ENCODE assay signal across 27 cellular contexts in the genomic region with DNA sequence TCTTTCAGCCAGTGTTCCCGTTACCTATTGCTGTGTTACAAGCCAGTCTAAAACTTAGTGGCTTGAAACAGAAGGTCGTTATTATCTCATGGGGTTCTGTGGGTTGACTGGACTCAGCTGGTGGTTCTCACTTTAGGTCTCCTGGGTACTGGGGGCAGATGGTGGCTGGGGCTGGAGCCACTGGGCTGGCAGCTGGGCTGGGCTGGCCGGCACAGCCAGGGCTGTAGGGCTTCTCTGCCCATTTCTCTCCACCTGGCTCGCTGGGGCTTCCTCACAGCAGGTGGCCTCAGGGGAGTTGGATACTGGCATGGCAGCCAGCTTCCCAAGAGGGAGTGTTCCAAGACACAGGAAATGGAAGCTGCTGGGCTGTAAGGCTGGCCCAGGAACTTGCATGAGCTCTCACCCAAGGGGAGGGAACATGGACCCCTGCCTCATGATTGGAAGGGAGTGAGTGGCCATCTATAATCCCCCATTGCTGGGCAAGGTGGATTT. TPM values are rescaled to one million over a fixed set of nuclear protein-coding genes. Genes with fewer than 3 reads are reported as not detected.
DNase-seq lines count a peak whose midpoint lies in the region; ATAC-seq and TF ChIP-seq lines count a peak whose summit lies in the region.
"Had no signal": no experiment of that assay in that cellular context is flagged by ENCODE, and none has a peak within 500 bp of the region (broad histone marks: within the 10 kb centered on the region; RNA-seq: fewer than 3 reads in every experiment).

No MANE protein-coding gene starts in this region.

- H3K36me3 Mint-ChIP-seq in endodermal cell (ENCODE audit: low read depth): peaks cover 24% of the 10 kb centered on the region
- H3K36me3 Mint-ChIP-seq: CD14-positive monocyte; CD8-positive, alpha-beta memory T cell had no signal

- peak overlapping the region; percentile 41 for H3K27ac Mint-ChIP-seq in endodermal cell
- H3K27ac Mint-ChIP-seq: CD14-positive monocyte; CD8-positive, alpha-beta memory T cell; T-helper 2 cell treated with Interferon-gamma antibody and Interleukin-4, amounts not matched to agents 5 μg/mL and 100 μg/mL, for 36 hours had no signal

- TF ChIP-seq CTCF in endodermal cell (conservative IDR thresholded peaks at IDR 0.05): no peak
- TF ChIP-seq CTCF in GM10266 (IDR thresholded peaks at IDR 0.05; ENCODE audit: control insufficient read depth, insufficient read depth, low read depth, missing control alignments): no peak

- H3K9me3 ChIP-seq in BLaER1 (no peaks in the 10 kb centered on the region; the same call in 1 of the 2 replicates), endodermal cell (ENCODE audit: control insufficient read depth, low read length) (no peaks in the 10 kb centered on the region)
- H3K9me3 ChIP-seq: A549 had no signal

- ATAC-seq in HG03520 (IDR thresholded peaks at IDR 0.05; ENCODE audit: unreplicated experiment): no peak
- ATAC-seq: A549, HCT116 had no signal

- H3K27me3 ChIP-seq in BLaER1: no peaks in the 10 kb centered on the region
- H3K27me3 ChIP-seq in endodermal cell (ENCODE audit: control insufficient read depth, insufficient read depth, low read length, poor library complexity, severe bottlenecking): no peaks in the 10 kb centered on the region

- H3K9me3 Mint-ChIP-seq in endodermal cell: peaks cover 3% of the 10 kb centered on the region
- H3K9me3 Mint-ChIP-seq: T-helper 2 cell treated with Interferon-gamma antibody and Interleukin-4, amounts not matched to agents 5 μg/mL and 100 μg/mL, for 36 hours had no signal

- no peaks in the 10 kb centered on the region for H3K27me3 Mint-ChIP-seq in endodermal cell (ENCODE audit: insufficient read depth)

- peak overlapping the region; percentile 69; the same call in 1 of the 2 replicates for H3K9ac ChIP-seq in BLaER1
- H3K9ac ChIP-seq in endodermal cell (ENCODE audit: extremely low read depth, low read length, poor library complexity, severe bottlenecking): no peak overlapping the region

- H4K20me1 ChIP-seq in BLaER1: no peaks in the 10 kb centered on the region

- H3K4me3 ChIP-seq in BLaER1 (peak overlapping the region; percentile 34; the same call in 1 of the 2 replicates), endodermal cell (ENCODE audit: low read length) (no peak overlapping the region)
- H3K4me3 ChIP-seq: A549 had no signal

- no peaks in the 10 kb centered on the region for H3K36me3 ChIP-seq in BLaER1
- no peaks in the 10 kb centered on the region for H3K36me3 ChIP-seq in endodermal cell (ENCODE audit: control insufficient read depth, insufficient read depth, low read length)

- H3K4me1 ChIP-seq in BLaER1 (peaks cover 60% of the 10 kb centered on the region), endodermal cell (ENCODE audit: control insufficient read depth, insufficient read depth, low read length) (no peaks in the 10 kb centered on the region)
- H3K4me1 ChIP-seq: A549 had no signal

- H3K27ac ChIP-seq in BLaER1 (peak overlapping the region; percentile 69), endodermal cell (ENCODE audit: low read depth, low read length) (no peak overlapping the region)
- H3K27ac ChIP-seq: A549 had no signal

- H3K4me2 ChIP-seq in BLaER1: peak overlapping the region; percentile 86
- H3K4me2 ChIP-seq: A549 had no signal

- no peak overlapping the region for H3K4me3 Mint-ChIP-seq in endodermal cell
- H3K4me3 Mint-ChIP-seq: CD14-positive monocyte; CD8-positive, alpha-beta memory T cell; T-helper 2 cell treated with Interferon-gamma antibody and Interleukin-4, amounts not matched to agents 5 μg/mL and 100 μg/mL, for 36 hours had no signal

- H3K4me1 Mint-ChIP-seq in endodermal cell: peaks cover 9% of the 10 kb centered on the region
- H3K4me1 Mint-ChIP-seq: CD14-positive monocyte; CD8-positive, alpha-beta memory T cell had no signal

- peak; percentile 61 for DNase-seq in COLO668 (lab: John Stamatoyannopoulos, UW; ENCODE audit: unreplicated experiment)
- peak; percentile 0 for DNase-seq in NCI-H146 treated with DMSO at 0.1 percent for 48 hours (lab: John Stamatoyannopoulos, UW; ENCODE audit: unreplicated experiment)
- DNase-seq in endodermal cell: no peak
- DNase-seq in GM10266 (ENCODE audit: extremely low spot score): no peak
- DNase-seq in AG20443 (ENCODE audit: low spot score): no peak
- DNase-seq: CD8-positive, alpha-beta memory T cell; DMS79; EL; GDM1; GOT3; KBM-7; MV-4-11; NCI-H1105; NCI-H1436 treated with DMSO at 0.1 percent for 48 hours; NCI-H2029; NCI-H446 treated with DMSO at 0.1 percent for 48 hours; NCI-H774; Right ventricle myocardium superior; RPMI8226; T-helper 1 cell had no signal

- 50 to 89% methylated on average over 1 to 4 of the region's 4 CpGs for WGBS in endodermal cell (ENCODE audit: insufficient coverage in 1 of 2, insufficient read length in 1 of 2), 2 experiments

RNA-seq across cellular contexts. Expression of a gene that starts 27.0 kb away (rescaled TPM):
- 10 to 100 TPM; 26.2 to 30.0 TPM for total RNA-seq in endodermal cell
- 10.0 TPM for polyA plus RNA-seq in endodermal cell (2013, experiment 1 of 2)
- 8.7 TPM for polyA plus RNA-seq in endodermal cell (2013, experiment 2 of 2)
- total RNA-seq: CD8-positive, alpha-beta memory T cell; MCF 10A; Right ventricle myocardium superior had no signal
- polyA plus RNA-seq: A549; CD14-positive monocyte; CD8-positive, alpha-beta memory T cell had no signal

Comparison
In these comparisons a context has a peak if more than half of its experiments do, and no peak if none do; other contexts are left out.
1. DNase-seq: peak in COLO668 (single experiment) and NCI-H146 treated with DMSO at 0.1 percent for 48 hours (single experiment); none in endodermal cell (single experiment), GM10266 (single experiment) and AG20443 (single experiment).